In genomic region chr10:12600652-12601051, GRCh38 we compare ENCODE assay signal across 10 cellular contexts.
"Had no signal": no experiment of that assay in that cellular context is flagged by ENCODE, and none has a peak within 500 bp of the region (broad histone marks: within the 10 kb centered on the region; RNA-seq: fewer than 3 reads in every experiment).

No MANE protein-coding gene starts in this region.

- H3K4me3 ChIP-seq: GM23248, HAP-1 had no signal

- DNase-seq: GM23248, GOT3, H7, HFFc6, KBM-7 had no signal

- H3K4me3 Mint-ChIP-seq: HFFc6, IgD-negative memory B cell had no signal

- H3K4me1 ChIP-seq: HAP-1 had no signal

- H3K9ac ChIP-seq: GM23248 had no signal

- H3K9me3 ChIP-seq: HAP-1 had no signal

- H3K36me3 ChIP-seq: HAP-1 had no signal

- H3K9me3 Mint-ChIP-seq: IgD-negative memory B cell had no signal

- H2AFZ ChIP-seq: GM23248 had no signal

- H3K27ac ChIP-seq: GM23248, HL-60 had no signal

- ATAC-seq: HCT116, HepG2 had no signal

- H3K27ac Mint-ChIP-seq: HFFc6 had no signal

- H3K27me3 Mint-ChIP-seq: IgD-negative memory B cell had no signal
